8 cellular contexts compared by ENCODE assay signal in the genomic region with DNA sequence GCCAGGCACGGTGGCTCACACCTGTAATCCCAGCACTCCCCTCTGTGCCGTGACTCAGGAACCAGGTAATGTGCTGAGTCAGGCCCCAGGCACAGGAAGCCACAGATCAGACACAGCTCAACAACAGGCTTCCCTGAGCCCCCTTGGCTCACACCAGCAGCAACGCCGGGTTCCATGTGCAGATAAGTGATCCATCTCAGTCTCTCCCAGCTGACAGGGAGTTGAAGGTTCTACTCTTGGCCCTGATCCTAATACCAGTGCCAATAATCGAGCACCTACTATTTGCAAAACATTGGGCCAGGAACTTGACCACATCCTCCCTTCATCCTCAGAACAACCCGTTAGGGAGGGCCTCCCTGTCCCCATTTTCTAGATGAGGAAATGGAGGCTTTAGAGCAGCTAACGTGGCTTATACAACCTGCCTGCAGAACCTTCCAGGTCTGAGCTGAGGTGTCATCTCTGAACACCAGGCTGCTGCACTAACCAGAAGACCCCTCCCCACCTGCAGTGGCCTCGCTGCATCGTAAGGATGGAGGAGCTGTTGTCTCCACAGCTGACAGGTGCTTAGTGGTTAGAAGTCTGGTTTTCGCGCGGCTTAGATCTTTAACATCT.
DNase-seq lines count a peak whose midpoint lies in the region; ATAC-seq and TF ChIP-seq lines count a peak whose summit lies in the region.

No MANE protein-coding gene starts in this region.

- peak; percentile 38 for ATAC-seq in HG03103 (IDR thresholded peaks at IDR 0.05; ENCODE audit: low read depth, unreplicated experiment)
- ATAC-seq in right lobe of liver = peak in 3 of 4 donors; percentile 19 to 37 (median 36)
- no peak for ATAC-seq in GM19324 (IDR thresholded peaks at IDR 0.05; ENCODE audit: low FRiP score, unreplicated experiment)

- no peak for TF ChIP-seq POLR2A in right lobe of liver (IDR thresholded peaks at IDR 0.05)

- H3K27me3 ChIP-seq in right lobe of liver = no peaks in the 10 kb centered on the region

- H3K4me3 ChIP-seq in GM12864 (ENCODE audit: low read depth, low read length) (peak overlapping the region; percentile 55), right lobe of liver (no peak overlapping the region)

- intact Hi-C loops in right lobe of liver (cut with DNase I) = no loop called here

- H3K4me1 ChIP-seq in right lobe of liver = no peaks in the 10 kb centered on the region

- no peaks in the 10 kb centered on the region for H3K9me3 ChIP-seq in right lobe of liver

- no peaks in the 10 kb centered on the region for H3K36me3 ChIP-seq in right lobe of liver

- DNase-seq in GM12864 (ENCODE audit: low read depth) (no peak), right lobe of liver (no peak), SHP77 treated with DMSO at 0.1 percent for 48 hours (lab: John Stamatoyannopoulos, UW) (no peak), NCI-H748 (lab: John Stamatoyannopoulos, UW; ENCODE audit: unreplicated experiment) (no peak), cerebellum (ENCODE audit: low spot score) (no peak)
- peak; percentile 79 for DNase-seq in activated CD8-positive, alpha-beta memory T cell treated with anti-CD3 and anti-CD28 coated beads for 24 hours

- whole genome bisulfite sequencing in right lobe of liver (ENCODE audit: insufficient coverage, low coverage, low lambda C conversion rate, missing lambda C conversion rate) = 74% methylated on average over 6 of the region's 12 CpGs

- TF ChIP-seq CTCF in GM12864 (IDR thresholded peaks at IDR 0.05; ENCODE audit: low read depth, low read length, missing control alignments) (peak; percentile 4), right lobe of liver (IDR thresholded peaks at IDR 0.05) (no peak)

- no peak overlapping the region for H3K27ac ChIP-seq in right lobe of liver
